Comparison of ENCODE assay signal across 36 cellular contexts in genomic region chr7:96563409-96563808, GRCh38.
"Had no signal": no experiment of that assay in that cellular context is flagged by ENCODE, and none has a peak within 500 bp of the region (broad histone marks: within the 10 kb centered on the region; RNA-seq: fewer than 3 reads in every experiment).

No MANE protein-coding gene starts in this region.

- H3K4me1 Mint-ChIP-seq: activated B cell treated with CpG ODN at 0.5 μM for 24 hours; activated CD4-positive, alpha-beta T cell treated with anti-CD3 and anti-CD28 coated beads, Interleukin-2, amount 10 ng/mL, durations not matched to agents 24 days and 14 days; activated naive CD8-positive, alpha-beta T cell treated with anti-CD3 and anti-CD28 coated beads for 36 hours; activated T-helper 17 cell treated with anti-CD3 and anti-CD28 coated beads, Interleukin-2, amount 50 U/mL, for 72 hours had no signal

- H3K27me3 Mint-ChIP-seq: activated B cell treated with CpG ODN at 0.5 μM for 24 hours; activated CD4-positive, alpha-beta memory T cell treated with anti-CD3 and anti-CD28 coated beads for 36 hours; activated CD4-positive, alpha-beta T cell treated with anti-CD3 and anti-CD28 coated beads, Interleukin-2, amount 10 ng/mL, durations not matched to agents 24 days and 14 days; activated CD8-positive, alpha-beta T cell treated with anti-CD3 and anti-CD28 coated beads for 36 hours had no signal

- H3K27ac ChIP-seq: adrenal gland, body of pancreas, brain microvascular endothelial cell, breast epithelium, VCaP had no signal

- H3K27me3 ChIP-seq: adrenal gland, body of pancreas, brain microvascular endothelial cell, breast epithelium had no signal

- H3K4me3 Mint-ChIP-seq: activated B cell treated with CpG ODN at 0.5 μM for 24 hours; activated CD4-positive, alpha-beta memory T cell treated with anti-CD3 and anti-CD28 coated beads for 36 hours; activated CD4-positive, alpha-beta T cell treated with anti-CD3 and anti-CD28 coated beads, Interleukin-2, amount 10 ng/mL, durations not matched to agents 24 days and 14 days; activated CD8-positive, alpha-beta T cell treated with anti-CD3 and anti-CD28 coated beads for 36 hours; activated naive CD4-positive, alpha-beta T cell treated with anti-CD3 and anti-CD28 coated beads for 36 hours; activated naive CD8-positive, alpha-beta T cell treated with anti-CD3 and anti-CD28 coated beads for 36 hours; activated T-cell treated with anti-CD3 and anti-CD28 coated beads, Interleukin-2, amount 50 U/mL, for 4 hours; activated T-cell treated with anti-CD3 and anti-CD28 coated beads, Interleukin-2, amount 50 U/mL, for 72 hours; activated T-helper 1 cell treated with anti-CD3 and anti-CD28 coated beads, Interleukin-12 subunit alpha, Interleukin-12 subunit beta, Interleukin-2, Interleukin-4 antibody, amounts not matched to agents 30 ng/mL and 10 ng/mL and 1 ng/mL, durations not matched to agents 14 hours and 24 hours and 36 hours; activated T-helper 17 cell treated with anti-CD3 and anti-CD28 coated beads, Interleukin-2, amount 50 U/mL, for 72 hours; T-helper 1 cell treated with Interleukin-12 subunit alpha and Interleukin-12 subunit beta and Interleukin-4 antibody, amounts not matched to agents 30 μg/mL and 1 μg/mL, for 36 hours; T-helper 2 cell treated with Interferon-gamma antibody and Interleukin-4, amounts not matched to agents 5 μg/mL and 100 μg/mL, for 36 hours had no signal

- DNase-seq: activated B cell treated with CpG ODN at 0.5 μM for 24 hours; activated CD4-positive, alpha-beta memory T cell treated with anti-CD3 and anti-CD28 coated beads for 36 hours; activated CD4-positive, alpha-beta T cell treated with anti-CD3 and anti-CD28 coated beads for 4 hours; activated CD4-positive, alpha-beta T cell treated with anti-CD3 and anti-CD28 coated beads, Interleukin-2, amount 10 ng/mL, durations not matched to agents 24 days and 14 days; activated CD4-positive, alpha-beta T cell treated with anti-CD3 and anti-CD28 coated beads, Interleukin-2, amount 50 U/mL, for 1 hour; activated CD4-positive, alpha-beta T cell treated with anti-CD3 and anti-CD28 coated beads, Interleukin-2, amount 50 U/mL, for 4 hours; activated CD4-positive, CD25-positive, alpha-beta regulatory T cell treated with anti-CD3 and anti-CD28 coated beads, Interleukin-2, amount 50 U/mL, for 72 hours; activated CD8-positive, alpha-beta memory T cell treated with anti-CD3 and anti-CD28 coated beads, Interleukin-2, amount 50 U/mL, for 4 hours; activated CD8-positive, alpha-beta T cell treated with anti-CD3 and anti-CD28 coated beads for 36 hours; activated effector memory CD4-positive, alpha-beta T cell treated with anti-CD3 and anti-CD28 coated beads, Interleukin-2, amount 50 U/mL, for 16 hours; activated gamma-delta T cell treated with Interleukin-2 at 50 U/mL for 16 hours; activated naive CD4-positive, alpha-beta T cell; activated naive CD4-positive, alpha-beta T cell treated with anti-CD3 and anti-CD28 coated beads for 36 hours; activated naive CD4-positive, alpha-beta T cell treated with anti-CD3 and anti-CD28 coated beads, Interleukin-2, amount 50 U/mL, for 16 hours; activated naive CD8-positive, alpha-beta T cell treated with anti-CD3 and anti-CD28 coated beads for 36 hours; activated T-cell treated with anti-CD3 and anti-CD28 coated beads for 4 hours; activated T-cell treated with anti-CD3 and anti-CD28 coated beads, Interleukin-2, amount 50 U/mL, for 1 hour; activated T-cell treated with anti-CD3 and anti-CD28 coated beads, Interleukin-2, amount 50 U/mL, for 4 hours; activated T-cell treated with anti-CD3 and anti-CD28 coated beads, Interleukin-2, amount 50 U/mL, for 72 hours; adrenal gland; amniotic stem cell; aorta; body of pancreas; brain microvascular endothelial cell; central memory CD4-positive, alpha-beta T cell; T-helper 2 cell; T-helper 9 cell had no signal

- ATAC-seq: activated CD8-positive, alpha-beta T cell treated with anti-CD3 and anti-CD28 coated beads for 36 hours; activated naive CD4-positive, alpha-beta T cell treated with anti-CD3 and anti-CD28 coated beads, Interleukin-2, amount 50 U/mL, for 72 hours; activated T-cell treated with anti-CD3 and anti-CD28 coated beads, Interleukin-2, amount 50 U/mL, for 4 hours; activated T-cell treated with anti-CD3 and anti-CD28 coated beads, Interleukin-2, amount 50 U/mL, for 72 hours; activated T-helper 17 cell treated with anti-CD3 and anti-CD28 coated beads, Interleukin-2, amount 50 U/mL, for 72 hours; body of pancreas had no signal

- H3K9me3 Mint-ChIP-seq: activated B cell treated with CpG ODN at 0.5 μM for 24 hours; activated CD4-positive, alpha-beta memory T cell treated with anti-CD3 and anti-CD28 coated beads for 36 hours; activated CD4-positive, alpha-beta T cell treated with anti-CD3 and anti-CD28 coated beads, Interleukin-2, amount 10 ng/mL, durations not matched to agents 24 days and 14 days; activated CD8-positive, alpha-beta T cell treated with anti-CD3 and anti-CD28 coated beads for 36 hours; activated naive CD4-positive, alpha-beta T cell treated with anti-CD3 and anti-CD28 coated beads for 36 hours; activated naive CD8-positive, alpha-beta T cell treated with anti-CD3 and anti-CD28 coated beads for 36 hours; activated T-cell treated with anti-CD3 and anti-CD28 coated beads, Interleukin-2, amount 50 U/mL, for 4 hours; activated T-helper 1 cell treated with anti-CD3 and anti-CD28 coated beads, Interleukin-12 subunit alpha, Interleukin-12 subunit beta, Interleukin-2, Interleukin-4 antibody, amounts not matched to agents 30 ng/mL and 10 ng/mL and 1 ng/mL, durations not matched to agents 14 hours and 24 hours and 36 hours; activated T-helper 17 cell treated with anti-CD3 and anti-CD28 coated beads, Interleukin-2, amount 50 U/mL, for 72 hours; T-helper 1 cell treated with Interleukin-12 subunit alpha and Interleukin-12 subunit beta and Interleukin-4 antibody, amounts not matched to agents 30 μg/mL and 1 μg/mL, for 36 hours; T-helper 2 cell treated with Interferon-gamma antibody and Interleukin-4, amounts not matched to agents 5 μg/mL and 100 μg/mL, for 36 hours had no signal

- H3K9me3 ChIP-seq: adrenal gland, body of pancreas, breast epithelium had no signal

- H3K4me3 ChIP-seq: adrenal gland, body of pancreas, breast epithelium had no signal

- FAIRE-seq: astrocyte, TTC549 had no signal

- H3K36me3 Mint-ChIP-seq: activated CD4-positive, alpha-beta memory T cell treated with anti-CD3 and anti-CD28 coated beads for 36 hours; activated naive CD8-positive, alpha-beta T cell treated with anti-CD3 and anti-CD28 coated beads for 36 hours had no signal

- H3K36me3 ChIP-seq: adrenal gland, brain microvascular endothelial cell, breast epithelium had no signal

- H3K4me1 ChIP-seq: adrenal gland, body of pancreas, breast epithelium had no signal

- H3K27ac Mint-ChIP-seq: activated B cell treated with CpG ODN at 0.5 μM for 24 hours; activated CD4-positive, alpha-beta memory T cell treated with anti-CD3 and anti-CD28 coated beads for 36 hours; activated CD4-positive, alpha-beta T cell treated with anti-CD3 and anti-CD28 coated beads, Interleukin-2, amount 10 ng/mL, durations not matched to agents 24 days and 14 days; activated CD8-positive, alpha-beta T cell treated with anti-CD3 and anti-CD28 coated beads for 36 hours; activated naive CD4-positive, alpha-beta T cell treated with anti-CD3 and anti-CD28 coated beads for 36 hours; activated naive CD4-positive, alpha-beta T cell treated with anti-CD3 and anti-CD28 coated beads, Interleukin-2, amount 50 U/mL, for 72 hours; activated naive CD8-positive, alpha-beta T cell treated with anti-CD3 and anti-CD28 coated beads for 36 hours; activated T-cell treated with anti-CD3 and anti-CD28 coated beads, Interleukin-2, amount 50 U/mL, for 72 hours; activated T-helper 1 cell treated with anti-CD3 and anti-CD28 coated beads, Interleukin-12 subunit alpha, Interleukin-12 subunit beta, Interleukin-2, Interleukin-4 antibody, amounts not matched to agents 30 ng/mL and 10 ng/mL and 1 ng/mL, durations not matched to agents 14 hours and 24 hours and 36 hours; activated T-helper 17 cell treated with anti-CD3 and anti-CD28 coated beads, Interleukin-2, amount 50 U/mL, for 72 hours; T-helper 1 cell treated with Interleukin-12 subunit alpha and Interleukin-12 subunit beta and Interleukin-4 antibody, amounts not matched to agents 30 μg/mL and 1 μg/mL, for 36 hours; T-helper 2 cell treated with Interferon-gamma antibody and Interleukin-4, amounts not matched to agents 5 μg/mL and 100 μg/mL, for 36 hours had no signal
